8 cellular contexts compared by ENCODE assay signal in genomic region chr1:161159915-161160248, GRCh38. TPM values are rescaled to one million over a fixed set of nuclear protein-coding genes. Genes with fewer than 3 reads are reported as not detected.
A peak's percentile ranks its signal among the peaks of the same experiment; 100 is the strongest.
DNase-seq lines count a peak whose midpoint lies in the region; ATAC-seq and TF ChIP-seq lines count a peak whose summit lies in the region.

No MANE protein-coding gene starts in this region.

- CTCF ChIA-PET in activated CD8-positive, alpha-beta T cell treated with anti-CD3 and anti-CD28 coated beads, Interleukin-2, amount 10 ng/mL, durations not matched to agents 7 days and 5 days (lab: Charles Lee): no interaction called here

- DNase-seq in HFFc6 (no peak), superior temporal gyrus (ENCODE audit: extremely low spot score) (no peak), DMS 273 (lab: John Stamatoyannopoulos, UW; ENCODE audit: unreplicated experiment) (no peak), NCI-H1092 (lab: John Stamatoyannopoulos, UW) (no peak), NCI-H1694 treated with DMSO at 0.1 percent for 48 hours (lab: John Stamatoyannopoulos, UW) (no peak)
- DNase-seq in activated CD8-positive, alpha-beta T cell treated with anti-CD3 and anti-CD28 coated beads, Interleukin-2, amount 10 ng/mL, durations not matched to agents 7 days and 5 days: no peak
- no peak for DNase-seq in stimulated activated naive B cell treated with anti-CD40 and anti-IgM and Interleukin-4, amounts not matched to agents 10 μg/mL and 1 μg/mL and 100 μg/mL, for 72 hours

- no peak for ATAC-seq in activated CD8-positive, alpha-beta T cell treated with anti-CD3 and anti-CD28 coated beads, Interleukin-2, amount 10 ng/mL, durations not matched to agents 7 days and 5 days
- ATAC-seq in stimulated activated naive B cell treated with anti-CD40 and anti-IgM and Interleukin-4, amounts not matched to agents 10 μg/mL and 1 μg/mL and 100 μg/mL, for 72 hours (replicated peaks): no peak

- H3K4me1 Mint-ChIP-seq in HFFc6 (ENCODE audit: low read depth): peaks cover 33% of the 10 kb centered on the region
- peaks cover 49% of the 10 kb centered on the region for H3K4me1 Mint-ChIP-seq in activated CD8-positive, alpha-beta T cell treated with anti-CD3 and anti-CD28 coated beads, Interleukin-2, amount 10 ng/mL, durations not matched to agents 7 days and 5 days (ENCODE audit: low read depth)
- H3K4me1 Mint-ChIP-seq in stimulated activated naive B cell treated with anti-CD40 and anti-IgM and Interleukin-4, amounts not matched to agents 10 μg/mL and 1 μg/mL and 100 μg/mL, for 72 hours: peaks cover 52 to 68% of the 10 kb centered on the region in 2 donors

- H3K36me3 ChIP-seq in iPS-15b (ENCODE audit: control insufficient read depth, insufficient read depth, low read length): peaks cover 10% of the 10 kb centered on the region

- H3K27me3 Mint-ChIP-seq in HFFc6 (ENCODE audit: insufficient read depth): no peaks in the 10 kb centered on the region
- H3K27me3 Mint-ChIP-seq in activated CD8-positive, alpha-beta T cell treated with anti-CD3 and anti-CD28 coated beads, Interleukin-2, amount 10 ng/mL, durations not matched to agents 7 days and 5 days (ENCODE audit: low read depth): no peaks in the 10 kb centered on the region
- no peaks in the 10 kb centered on the region for H3K27me3 Mint-ChIP-seq in stimulated activated naive B cell treated with anti-CD40 and anti-IgM and Interleukin-4, amounts not matched to agents 10 μg/mL and 1 μg/mL and 100 μg/mL, for 72 hours

- H3K27me3 ChIP-seq in iPS-15b (ENCODE audit: control insufficient read depth, insufficient read depth, low read length): no peaks in the 10 kb centered on the region

- no peak for TF ChIP-seq CTCF in HFFc6 (IDR thresholded peaks at IDR 0.05)

- peak overlapping the region; percentile 60 for H3K4me3 ChIP-seq in iPS-15b (ENCODE audit: low read depth, low read length)

- POLR2A ChIA-PET in activated CD8-positive, alpha-beta T cell treated with anti-CD3 and anti-CD28 coated beads, Interleukin-2, amount 10 ng/mL, durations not matched to agents 7 days and 5 days (lab: Charles Lee): interaction anchor here (1.4 to 1.9 kb wide), 2 partner anchors 17 to 42 kb away, joined by 4 to 8 read pairs; partner anchors contain the start of gene NDUFS2

- no peaks in the 10 kb centered on the region for H3K4me1 ChIP-seq in iPS-15b (ENCODE audit: control insufficient read depth, insufficient read depth, low read length)

- no peaks in the 10 kb centered on the region for H3K9me3 Mint-ChIP-seq in HFFc6
- no peaks in the 10 kb centered on the region for H3K9me3 Mint-ChIP-seq in activated CD8-positive, alpha-beta T cell treated with anti-CD3 and anti-CD28 coated beads, Interleukin-2, amount 10 ng/mL, durations not matched to agents 7 days and 5 days (ENCODE audit: insufficient read depth)
- no peaks in the 10 kb centered on the region for H3K9me3 Mint-ChIP-seq in stimulated activated naive B cell treated with anti-CD40 and anti-IgM and Interleukin-4, amounts not matched to agents 10 μg/mL and 1 μg/mL and 100 μg/mL, for 72 hours

- peaks cover 27% of the 10 kb centered on the region; the same call in 1 of the 2 replicates for H3K36me3 Mint-ChIP-seq in HFFc6 (ENCODE audit: low read depth)
- H3K36me3 Mint-ChIP-seq in activated CD8-positive, alpha-beta T cell treated with anti-CD3 and anti-CD28 coated beads, Interleukin-2, amount 10 ng/mL, durations not matched to agents 7 days and 5 days (ENCODE audit: low read depth): peaks cover 57% of the 10 kb centered on the region
- peaks cover 30 to 67% of the 10 kb centered on the region in 2 donors for H3K36me3 Mint-ChIP-seq in stimulated activated naive B cell treated with anti-CD40 and anti-IgM and Interleukin-4, amounts not matched to agents 10 μg/mL and 1 μg/mL and 100 μg/mL, for 72 hours

- H3K9ac ChIP-seq in iPS-15b (ENCODE audit: low read depth, low read length): peak overlapping the region; percentile 80

- peak overlapping the region; percentile 86 for H3K27ac Mint-ChIP-seq in HFFc6
- H3K27ac Mint-ChIP-seq in activated CD8-positive, alpha-beta T cell treated with anti-CD3 and anti-CD28 coated beads, Interleukin-2, amount 10 ng/mL, durations not matched to agents 7 days and 5 days: peak overlapping the region; percentile 80
- H3K27ac Mint-ChIP-seq in stimulated activated naive B cell treated with anti-CD40 and anti-IgM and Interleukin-4, amounts not matched to agents 10 μg/mL and 1 μg/mL and 100 μg/mL, for 72 hours: peak overlapping the region; percentile 97

- H3K4me3 Mint-ChIP-seq in HFFc6: peak overlapping the region; percentile 88
- peak overlapping the region; percentile 86 for H3K4me3 Mint-ChIP-seq in activated CD8-positive, alpha-beta T cell treated with anti-CD3 and anti-CD28 coated beads, Interleukin-2, amount 10 ng/mL, durations not matched to agents 7 days and 5 days
- peak overlapping the region; percentile 93 to 95 for H3K4me3 Mint-ChIP-seq in stimulated activated naive B cell treated with anti-CD40 and anti-IgM and Interleukin-4, amounts not matched to agents 10 μg/mL and 1 μg/mL and 100 μg/mL, for 72 hours

- no peaks in the 10 kb centered on the region for H3K9me3 ChIP-seq in iPS-15b (ENCODE audit: control insufficient read depth, insufficient read depth, low read length)

RNA-seq across cellular contexts. Expression of gene USP21, which starts 0.6 kb away (rescaled TPM):
- total RNA-seq in HFFc6 (2021; fragmentation: NEBNext Ultra II Directional; extraction: Animal tissue kit (Norgen Biotek cat#: 25700)): 10 to 100 TPM; 16.6 to 18.9 (median 17.2) TPM
- 10 to 100 TPM; 29.2 to 32.0 TPM for total RNA-seq in activated CD8-positive, alpha-beta T cell treated with anti-CD3 and anti-CD28 coated beads, Interleukin-2, amount 10 ng/mL, durations not matched to agents 7 days and 5 days

RNA-seq across cellular contexts. Expression of gene UFC1, which starts 6.1 kb away (rescaled TPM):
- total RNA-seq in HFFc6 (2021; fragmentation: NEBNext Ultra II Directional; extraction: Animal tissue kit (Norgen Biotek cat#: 25700)): 10 to 100 TPM; 83.8 to 92.6 (median 85.1) TPM
- total RNA-seq in activated CD8-positive, alpha-beta T cell treated with anti-CD3 and anti-CD28 coated beads, Interleukin-2, amount 10 ng/mL, durations not matched to agents 7 days and 5 days: 100 to 1,000 TPM; 103 to 104 TPM

RNA-seq across cellular contexts. Expression of gene PPOX, which starts 6.3 kb away (rescaled TPM):
- 10 to 100 TPM; 11.8 to 15.2 (median 13.5) TPM for total RNA-seq in HFFc6 (2021; fragmentation: NEBNext Ultra II Directional; extraction: Animal tissue kit (Norgen Biotek cat#: 25700))
- 10 to 100 TPM; 37.7 to 38.5 TPM for total RNA-seq in activated CD8-positive, alpha-beta T cell treated with anti-CD3 and anti-CD28 coated beads, Interleukin-2, amount 10 ng/mL, durations not matched to agents 7 days and 5 days

RNA-seq across cellular contexts. Expression of gene B4GALT3, which starts 17.4 kb away (rescaled TPM):
- total RNA-seq in HFFc6 (2021; fragmentation: NEBNext Ultra II Directional; extraction: Animal tissue kit (Norgen Biotek cat#: 25700)): 10 to 100 TPM; 31.0 to 38.2 (median 35.4) TPM
- total RNA-seq in activated CD8-positive, alpha-beta T cell treated with anti-CD3 and anti-CD28 coated beads, Interleukin-2, amount 10 ng/mL, durations not matched to agents 7 days and 5 days: 10 to 100 TPM; 34.2 to 37.0 TPM

RNA-seq across cellular contexts. Expression of gene DEDD, which starts 27.4 kb away (rescaled TPM):
- 10 to 100 TPM; 29.8 to 39.2 (median 36.0) TPM for total RNA-seq in HFFc6 (2021; fragmentation: NEBNext Ultra II Directional; extraction: Animal tissue kit (Norgen Biotek cat#: 25700))
- total RNA-seq in activated CD8-positive, alpha-beta T cell treated with anti-CD3 and anti-CD28 coated beads, Interleukin-2, amount 10 ng/mL, durations not matched to agents 7 days and 5 days: 10 to 100 TPM; 34.5 to 36.3 TPM
